In genomic region chr10:58778966-58779365, GRCh38 we compare ENCODE assay signal across 24 cellular contexts.
"Had no signal": no experiment of that assay in that cellular context is flagged by ENCODE, and none has a peak within 500 bp of the region (broad histone marks: within the 10 kb centered on the region; RNA-seq: fewer than 3 reads in every experiment).

No MANE protein-coding gene starts in this region.

- ATAC-seq: effector memory CD8-positive, alpha-beta T cell; foreskin keratinocyte; gastroesophageal sphincter; heart left ventricle; left colon; naive thymus-derived CD4-positive, alpha-beta T cell; sciatic nerve; stimulated activated naive B cell treated with anti-CD40 and anti-IgM and Interleukin-4, amounts not matched to agents 10 μg/mL and 1 μg/mL and 100 μg/mL, for 72 hours; upper lobe of right lung had no signal

- H3K36me3 ChIP-seq: esophagus squamous epithelium, gastroesophageal sphincter, heart left ventricle, prostate gland, right atrium auricular region, suprapubic skin, transverse colon, upper lobe of right lung, uterus had no signal

- H3K9me3 ChIP-seq: esophagus squamous epithelium, gastroesophageal sphincter, heart left ventricle, prostate gland, right atrium auricular region, suprapubic skin, transverse colon, upper lobe of right lung, uterus had no signal

- DNase-seq: cerebellar nuclear complex; cortex of kidney; effector memory CD8-positive, alpha-beta T cell; erythroblast; esophagus squamous epithelium; foreskin keratinocyte; heart left ventricle; left colon; mesendoderm; midbrain; naive thymus-derived CD4-positive, alpha-beta T cell; nephron progenitor cell; nucleus accumbens; stimulated activated CD4-positive, alpha-beta T cell treated with anti-CD3 and anti-CD28 coated beads, Interleukin-4, amount 100 ng/mL, for 4 hours; stimulated activated naive B cell treated with anti-CD40 and anti-IgM and Interleukin-4, amounts not matched to agents 10 μg/mL and 1 μg/mL and 100 μg/mL, for 72 hours; transverse colon; upper lobe of right lung; uterus had no signal

- H3K4me3 ChIP-seq: esophagus squamous epithelium, gastroesophageal sphincter, heart left ventricle, hepatocyte, prostate gland, right atrium auricular region, suprapubic skin, transverse colon, upper lobe of right lung, uterus had no signal

- H3K4me1 ChIP-seq: prostate gland, uterus had no signal

- H3K27me3 ChIP-seq: esophagus squamous epithelium, foreskin keratinocyte, gastroesophageal sphincter, heart left ventricle, hepatocyte, right atrium auricular region, suprapubic skin, transverse colon, upper lobe of right lung, uterus had no signal

- H3K27ac ChIP-seq: esophagus squamous epithelium, foreskin keratinocyte, gastroesophageal sphincter, prostate gland, right atrium auricular region, suprapubic skin, transverse colon, upper lobe of right lung had no signal
